In the genomic region with DNA sequence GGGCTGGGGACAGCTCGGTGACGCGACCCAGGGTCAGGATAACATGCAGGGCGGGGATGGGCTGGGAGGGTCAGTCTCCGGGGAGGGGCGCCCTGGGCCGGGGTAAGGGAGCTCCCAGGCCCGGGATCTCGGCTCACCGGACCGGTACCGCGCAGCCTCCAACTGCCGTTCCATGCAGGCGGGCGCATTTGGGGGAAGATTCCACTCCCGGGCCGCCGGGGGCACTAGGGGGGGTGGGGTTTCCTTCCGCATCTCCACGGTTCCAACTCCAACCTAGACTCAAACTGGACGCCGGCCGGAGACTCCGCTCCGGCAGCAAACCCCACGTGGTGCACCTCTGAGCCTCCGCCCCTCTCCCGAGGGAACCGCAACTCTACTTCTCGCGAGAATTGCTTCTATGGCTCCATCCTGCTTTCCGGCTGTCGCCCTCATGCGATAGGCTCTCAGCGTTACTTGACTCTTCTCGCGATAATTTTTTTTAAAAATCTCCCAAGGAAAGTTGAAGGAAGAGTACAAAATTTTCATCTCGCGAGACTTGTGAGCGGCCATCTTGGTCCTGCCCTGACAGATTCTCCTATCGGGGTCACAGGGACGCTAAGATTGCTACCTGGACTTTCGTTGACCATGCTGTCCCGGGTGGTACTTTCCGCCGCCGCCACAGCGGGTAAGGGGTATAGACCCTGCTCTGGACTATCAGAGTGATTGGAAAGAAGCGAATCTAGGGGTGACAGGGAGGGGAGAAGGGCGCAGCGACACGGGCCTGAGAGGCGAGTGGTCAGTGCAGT, we compare ENCODE assay signal across 8 cellular contexts. TPM values are rescaled to one million over a fixed set of nuclear protein-coding genes. Genes with fewer than 3 reads are reported as not detected.
DNase-seq lines count a peak whose midpoint lies in the region; ATAC-seq and TF ChIP-seq lines count a peak whose summit lies in the region.

A gene with protein sequence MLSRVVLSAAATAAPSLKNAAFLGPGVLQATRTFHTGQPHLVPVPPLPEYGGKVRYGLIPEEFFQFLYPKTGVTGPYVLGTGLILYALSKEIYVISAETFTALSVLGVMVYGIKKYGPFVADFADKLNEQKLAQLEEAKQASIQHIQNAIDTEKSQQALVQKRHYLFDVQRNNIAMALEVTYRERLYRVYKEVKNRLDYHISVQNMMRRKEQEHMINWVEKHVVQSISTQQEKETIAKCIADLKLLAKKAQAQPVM (plus strand): TSS at position 547 of the 785 bp plus-strand sequence. CDS start 78 bp downstream, at position 625.
A gene (minus strand): TSS at position 339 of the 785 bp plus-strand sequence. CDS start 87 bp downstream, at position 252.

- peaks cover 48% of the 10 kb centered on the region for H3K4me1 ChIP-seq in BLaER1

- POLR2A ChIA-PET in activated CD4-positive, alpha-beta T cell treated with anti-CD3 and anti-CD28 coated beads, Interleukin-2, amount 10 ng/mL, durations not matched to agents 7 days and 5 days (lab: Charles Lee): interaction anchor here (0.6 kb wide), 1 partner anchor 1111 kb away, joined by 3 read pairs; no protein-coding TSS in a partner anchor

- H3K27ac ChIP-seq in BLaER1 (peak within 1 kb of the TSS; percentile 92), coronary artery (peak within 1 kb of the TSS; percentile 78 to 91), layer of hippocampus (ENCODE audit: low read depth, low read length) (peak within 1 kb of the TSS; percentile 80)

- H4K20me1 ChIP-seq in BLaER1: peaks cover 30% of the 10 kb centered on the region

- peaks cover 73% of the 10 kb centered on the region for H3K36me3 Mint-ChIP-seq in activated CD4-positive, alpha-beta T cell treated with anti-CD3 and anti-CD28 coated beads, Interleukin-2, amount 10 ng/mL, durations not matched to agents 7 days and 5 days (ENCODE audit: low read depth)

- H3K27me3 ChIP-seq in BLaER1 (no peaks in the 10 kb centered on the region), layer of hippocampus (ENCODE audit: control insufficient read depth, insufficient read depth, low read length) (no peaks in the 10 kb centered on the region)

- peak within 1 kb of the TSS; percentile 93 for H3K4me2 ChIP-seq in BLaER1

- H3K4me3 ChIP-seq in BLaER1 (peak within 1 kb of the TSS; percentile 89), coronary artery (peak within 1 kb of the TSS; percentile 95)

- CTCF ChIA-PET in activated CD4-positive, alpha-beta T cell treated with anti-CD3 and anti-CD28 coated beads, Interleukin-2, amount 10 ng/mL, durations not matched to agents 7 days and 5 days (lab: Charles Lee): interaction anchor here (0.6 to 1.9 kb wide), 7 partner anchors 14 to 307 kb away, joined by 3 to 6 read pairs (median 5); no protein-coding TSS in a partner anchor

- no peaks in the 10 kb centered on the region for H3K27me3 Mint-ChIP-seq in activated CD4-positive, alpha-beta T cell treated with anti-CD3 and anti-CD28 coated beads, Interleukin-2, amount 10 ng/mL, durations not matched to agents 7 days and 5 days

- TF ChIP-seq CTCF in coronary artery (IDR thresholded peaks at IDR 0.05): no peak

- peak within 1 kb of the TSS; percentile 97 for H3K27ac Mint-ChIP-seq in activated CD4-positive, alpha-beta T cell treated with anti-CD3 and anti-CD28 coated beads, Interleukin-2, amount 10 ng/mL, durations not matched to agents 7 days and 5 days

- H3K4me1 Mint-ChIP-seq in activated CD4-positive, alpha-beta T cell treated with anti-CD3 and anti-CD28 coated beads, Interleukin-2, amount 10 ng/mL, durations not matched to agents 7 days and 5 days: peaks cover 70% of the 10 kb centered on the region

- H3K4me3 Mint-ChIP-seq in activated CD4-positive, alpha-beta T cell treated with anti-CD3 and anti-CD28 coated beads, Interleukin-2, amount 10 ng/mL, durations not matched to agents 7 days and 5 days: peak within 1 kb of the TSS; percentile 100

- H3K36me3 ChIP-seq in BLaER1: peaks cover 70% of the 10 kb centered on the region

- H3K9ac ChIP-seq in BLaER1: peak within 1 kb of the TSS; percentile 95

- no peaks in the 10 kb centered on the region for H3K9me3 ChIP-seq in BLaER1

- peak; percentile 97 for DNase-seq in NCI-H69 (lab: John Stamatoyannopoulos, UW)
- peak; percentile 94 for DNase-seq in activated CD4-positive, alpha-beta T cell treated with anti-CD3 and anti-CD28 coated beads, Interleukin-2, amount 10 ng/mL, durations not matched to agents 7 days and 5 days
- peak; percentile 97 for DNase-seq in coronary artery (ENCODE audit: low spot score)
- DNase-seq in stimulated activated CD4-positive, alpha-beta T cell treated with anti-CD3 and anti-CD28 coated beads, Interleukin-1b, Interleukin-23, amount 100 ng/mL, for 4 hours (ENCODE audit: low read depth in 2 of 2): peak; percentile 71 to 81

- ATAC-seq in GM19328 (IDR thresholded peaks at IDR 0.05; ENCODE audit: unreplicated experiment) (peak; percentile 90), HG03520 (IDR thresholded peaks at IDR 0.05; ENCODE audit: unreplicated experiment) (peak; percentile 92)

- H3K9me3 Mint-ChIP-seq in activated CD4-positive, alpha-beta T cell treated with anti-CD3 and anti-CD28 coated beads, Interleukin-2, amount 10 ng/mL, durations not matched to agents 7 days and 5 days: no peaks in the 10 kb centered on the region

RNA-seq across cellular contexts. Expression of the first gene that starts in this region (rescaled TPM):
- 100 to 1,000 TPM; 321 to 348 TPM for total RNA-seq in activated CD4-positive, alpha-beta T cell treated with anti-CD3 and anti-CD28 coated beads, Interleukin-2, amount 10 ng/mL, durations not matched to agents 7 days and 5 days

RNA-seq across cellular contexts. Expression of the second gene that starts in this region (rescaled TPM):
- total RNA-seq in activated CD4-positive, alpha-beta T cell treated with anti-CD3 and anti-CD28 coated beads, Interleukin-2, amount 10 ng/mL, durations not matched to agents 7 days and 5 days: 10 to 100 TPM; 46.1 to 48.6 TPM

Comparison
In these comparisons a context has a peak if more than half of its experiments do, and no peak if none do; other contexts are left out.
1. Peak in every context shown above with its lines: DNase-seq, ATAC-seq, H3K4me3 ChIP-seq and H3K27ac ChIP-seq.